In the genomic region with DNA sequence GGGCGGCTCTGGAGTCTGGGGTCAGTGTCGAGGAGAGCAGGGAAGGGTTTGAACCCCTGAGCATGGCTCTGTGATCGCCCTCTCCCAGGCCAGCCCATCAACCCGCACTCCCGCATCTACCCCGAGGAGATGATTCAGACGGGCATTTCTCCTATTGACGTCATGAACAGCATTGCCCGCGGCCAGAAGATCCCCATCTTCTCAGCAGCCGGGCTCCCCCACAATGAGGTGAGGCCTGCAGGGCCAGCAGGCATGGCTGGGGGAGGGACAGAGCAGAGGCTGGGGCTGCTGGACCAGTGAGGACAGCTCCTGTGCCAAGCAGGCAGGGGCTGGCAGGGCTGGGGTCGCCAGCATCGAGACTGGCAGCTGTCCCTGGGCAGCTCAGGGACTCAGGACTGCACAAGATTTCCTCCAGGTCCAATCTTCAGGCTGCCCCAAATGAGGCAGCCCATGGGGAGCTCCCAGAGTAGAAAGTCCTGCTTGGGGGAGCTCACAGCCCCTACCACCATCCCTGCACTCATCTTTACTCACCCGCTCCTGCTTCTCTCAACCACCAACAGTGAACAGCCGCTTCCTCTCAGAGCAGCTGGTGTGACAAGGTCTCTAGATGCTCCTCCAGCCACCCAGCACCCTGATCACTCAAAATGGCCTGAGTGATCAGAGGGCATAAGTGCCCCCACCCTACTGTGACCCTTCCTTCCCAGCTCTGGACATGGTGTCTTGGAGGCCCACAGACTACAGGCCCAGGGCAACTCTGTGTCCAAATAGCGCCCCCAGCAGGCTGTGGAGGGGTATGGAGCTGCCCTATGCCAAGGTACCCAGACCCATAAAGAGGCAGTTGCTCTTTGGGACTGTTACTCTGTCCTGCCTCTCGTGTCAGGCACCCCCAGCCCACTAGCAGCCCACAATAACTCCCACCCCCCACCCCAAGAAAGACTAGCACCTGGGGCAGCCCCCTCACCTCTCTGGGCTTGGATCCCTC, we compare ENCODE assay signal across 11 cellular contexts. TPM values are rescaled to one million over a fixed set of nuclear protein-coding genes. Genes with fewer than 3 reads are reported as not detected.
DNase-seq lines count a peak whose midpoint lies in the region; ATAC-seq and TF ChIP-seq lines count a peak whose summit lies in the region.
"Had no signal": no experiment of that assay in that cellular context is flagged by ENCODE, and none has a peak within 500 bp of the region (broad histone marks: within the 10 kb centered on the region; RNA-seq: fewer than 3 reads in every experiment).

No MANE protein-coding gene starts in this region.

- no peaks in the 10 kb centered on the region for H3K79me2 ChIP-seq in GM23248 (ENCODE audit: insufficient read depth)

- peak; percentile 36 for DNase-seq in right atrium auricular region (ENCODE audit: low spot score)
- DNase-seq in Right ventricle myocardium inferior (ENCODE audit: missing footprints), result no peak
- DNase-seq in WERI-Rb-1, result no peak
- peak; percentile 46 for DNase-seq in iPS-NIHi11 (ENCODE audit: low spot score)
- no peak for DNase-seq in G401 (ENCODE audit: low spot score)
- DNase-seq in NOMO-1 treated with DMSO at 0.1 percent for 48 hours (lab: John Stamatoyannopoulos, UW; ENCODE audit: unreplicated experiment), result no peak
- DNase-seq in GM23248, result no peak
- DNase-seq: CD4-positive, CD25-positive, alpha-beta regulatory T cell; effector memory CD4-positive, alpha-beta T cell; PC-9 had no signal

- H4K20me1 ChIP-seq in GM23248 (ENCODE audit: insufficient read depth), result no peaks in the 10 kb centered on the region

- no peaks in the 10 kb centered on the region for H3K36me3 ChIP-seq in right atrium auricular region
- no peaks in the 10 kb centered on the region for H3K36me3 ChIP-seq in WERI-Rb-1
- H3K36me3 ChIP-seq in GM23248 (ENCODE audit: low read depth), result no peaks in the 10 kb centered on the region

- no peak overlapping the region for H3K9ac ChIP-seq in GM23248

- H3K27me3 ChIP-seq in right atrium auricular region (peaks cover 0 to 5% of the 10 kb centered on the region in 2 donors), WERI-Rb-1 (ENCODE audit: insufficient read depth, low read depth, severe bottlenecking) (peaks cover 12% of the 10 kb centered on the region), GM23248 (replicated peaks; ENCODE audit: insufficient read depth) (peaks cover 29% of the 10 kb centered on the region; the same call in 1 of the 2 replicates)

- H3K27ac ChIP-seq in right atrium auricular region, result no peak overlapping the region
- no peak overlapping the region for H3K27ac ChIP-seq in WERI-Rb-1
- no peak overlapping the region for H3K27ac ChIP-seq in GM23248
- H3K27ac ChIP-seq: PC-9 had no signal

- WGBS in GM23248 (ENCODE audit: low coverage in 1 of 2, low lambda C conversion rate in 2 of 2, missing lambda C conversion rate in 2 of 2), 2 experiments, result 73 to 77% methylated on average over 15 to 17 of the region's 17 CpGs

- TF ChIP-seq CTCF in right atrium auricular region (IDR thresholded peaks at IDR 0.05) (no peak), WERI-Rb-1 (IDR thresholded peaks at IDR 0.05; ENCODE audit: low read depth, low read length) (peak; percentile 72)

- no peak overlapping the region for H3K4me2 ChIP-seq in GM23248 (ENCODE audit: unreplicated experiment)
- H3K4me2 ChIP-seq: PC-9 had no signal

- H3K4me3 ChIP-seq in right atrium auricular region (no peak overlapping the region), WERI-Rb-1 (ENCODE audit: low read depth, low read length) (no peak overlapping the region), GM23248 (no peak overlapping the region)
- H3K4me3 ChIP-seq: PC-9 had no signal

- H2AFZ ChIP-seq in GM23248, result no peak overlapping the region
- H2AFZ ChIP-seq: PC-9 had no signal

- no peaks in the 10 kb centered on the region for H3K9me3 ChIP-seq in right atrium auricular region
- no peaks in the 10 kb centered on the region for H3K9me3 ChIP-seq in WERI-Rb-1 (ENCODE audit: severe bottlenecking)
- no peaks in the 10 kb centered on the region for H3K9me3 ChIP-seq in GM23248 (ENCODE audit: low read depth)

- intact Hi-C loops in Right ventricle myocardium inferior (cut with DNase I), result no loop called here

- H3F3A ChIP-seq in GM23248 (ENCODE audit: insufficient read depth), result no peaks in the 10 kb centered on the region

- H3K4me1 ChIP-seq in right atrium auricular region (peaks cover 0 to 8% of the 10 kb centered on the region in 2 donors), GM23248 (ENCODE audit: insufficient read depth) (no peaks in the 10 kb centered on the region)

- ATAC-seq in Right ventricle myocardium inferior (no peak), GM19452 (IDR thresholded peaks at IDR 0.05; ENCODE audit: unreplicated experiment) (no peak)

- no peaks in the 10 kb centered on the region for H3K9me2 ChIP-seq in GM23248 (ENCODE audit: insufficient read depth)

- in situ Hi-C loops in G401 (cut with HindIII; ENCODE audit: low sequenced_read_pairs), result no loop called here
- in situ Hi-C loops in GM23248 (cut with MboI), result loop anchor here (25.0 kb wide), 1 partner anchor 648 kb away; a partner anchor contains a TSS

RNA-seq across cellular contexts. Expression of a gene that starts 18.3 kb away (rescaled TPM):
- total RNA-seq in right atrium auricular region (1 to 10 TPM in 1 of 2 donors, under 1 TPM in 1; 0.78 to 1.7 TPM), Right ventricle myocardium inferior (0.54 TPM)
- total RNA-seq in G401 (2014; rRNA removed; shearing (Covaris generic)), result 0.54 TPM in 1 of 2 replicates, not detected in the other
- not detected in 2 replicates for total RNA-seq in GM23248 (2014; rRNA removed; shearing (Covaris generic))
- polyA plus RNA-seq in GM23248 (2016; fragmentation: Nextera tagmentation; extraction: Ambion mirVana), result 0.65 and 1.2 TPM in 2 replicates
- total RNA-seq: PC-9 had no signal

RNA-seq across cellular contexts. Expression of a gene that starts 24.4 kb away (rescaled TPM):
- total RNA-seq in right atrium auricular region (not detected), Right ventricle myocardium inferior (not detected)
- total RNA-seq in G401 (2014; rRNA removed; shearing (Covaris generic)), result 1.1 TPM in 1 of 2 replicates, not detected in the other
- total RNA-seq in GM23248 (2014; rRNA removed; shearing (Covaris generic)), result not detected in 2 replicates
- 0.60 TPM in 1 of 2 replicates, not detected in the other for polyA plus RNA-seq in GM23248 (2016; fragmentation: Nextera tagmentation; extraction: Ambion mirVana)
- total RNA-seq: CD4-positive, CD25-positive, alpha-beta regulatory T cell had no signal
- polyA plus RNA-seq: CD4-positive, CD25-positive, alpha-beta regulatory T cell had no signal

RNA-seq across cellular contexts. Expression of a gene that starts 34.5 kb away (rescaled TPM):
- 10 to 100 TPM; 26.7 to 38.0 TPM for total RNA-seq in right atrium auricular region
- total RNA-seq in Right ventricle myocardium inferior, result 63.8 TPM
- total RNA-seq in G401 (2014; rRNA removed; shearing (Covaris generic)), result 26.5 and 33.4 TPM in 2 replicates
- 46.9 and 64.1 TPM in 2 replicates for total RNA-seq in GM23248 (2014; rRNA removed; shearing (Covaris generic))
- 54.1 and 55.7 TPM in 2 replicates for polyA plus RNA-seq in GM23248 (2016; fragmentation: Nextera tagmentation; extraction: Ambion mirVana)

RNA-seq across cellular contexts. Expression of a gene that starts 59.8 kb away (rescaled TPM):
- total RNA-seq in right atrium auricular region (under 1 TPM; 0.70 to 0.86 TPM), Right ventricle myocardium inferior (0.30 TPM)
- total RNA-seq in G401 (2014; rRNA removed; shearing (Covaris generic)), result 6.1 and 8.1 TPM in 2 replicates
- 1.1 and 2.0 TPM in 2 replicates for total RNA-seq in GM23248 (2014; rRNA removed; shearing (Covaris generic))
- polyA plus RNA-seq in GM23248 (2016; fragmentation: Nextera tagmentation; extraction: Ambion mirVana), result 0.85 and 1.5 TPM in 2 replicates
- total RNA-seq: CD4-positive, CD25-positive, alpha-beta regulatory T cell; PC-9 had no signal
- polyA plus RNA-seq: CD4-positive, CD25-positive, alpha-beta regulatory T cell had no signal

Comparison
In these comparisons a context has a peak if more than half of its experiments do, and no peak if none do; other contexts are left out.
1. DNase-seq: peak in right atrium auricular region (single experiment) and iPS-NIHi11 (single experiment); none in Right ventricle myocardium inferior (single experiment), WERI-Rb-1 (single experiment), G401 (single experiment), NOMO-1 treated with DMSO at 0.1 percent for 48 hours (single experiment) and GM23248 (single experiment).